In the genomic region with DNA sequence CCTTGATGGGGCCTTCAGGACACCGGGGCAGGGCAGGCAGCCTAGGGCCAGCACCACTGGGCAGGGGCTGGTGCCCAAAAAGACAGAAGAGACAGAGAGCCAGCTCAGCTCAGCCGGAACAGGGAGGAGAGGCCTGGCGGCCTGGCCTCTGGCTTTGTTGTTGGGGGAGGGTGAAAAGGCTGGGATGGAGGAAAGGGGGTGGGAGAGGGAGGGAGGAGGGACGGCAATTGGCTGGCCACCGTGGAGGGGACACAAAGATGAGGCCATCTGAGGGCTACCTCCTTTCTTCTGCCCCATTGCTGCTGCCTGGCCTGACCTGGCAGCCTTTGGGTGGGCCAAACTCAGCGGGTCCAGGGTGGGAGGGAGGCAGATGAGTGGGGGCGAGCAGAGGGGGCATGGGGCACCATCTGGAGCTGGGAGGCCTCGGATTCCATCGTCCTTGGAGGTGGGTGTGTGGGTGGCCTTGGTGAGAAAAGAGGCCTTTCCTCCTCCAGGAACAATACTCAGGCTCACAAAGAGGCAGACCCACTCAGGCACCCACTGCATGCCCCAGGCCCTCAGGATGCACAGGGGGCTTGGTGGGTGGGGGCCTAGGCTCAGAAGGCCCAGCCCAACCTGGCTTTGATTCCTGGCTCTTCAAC, we compare ENCODE assay signal across 22 cellular contexts. TPM values are rescaled to one million over a fixed set of nuclear protein-coding genes. Genes with fewer than 3 reads are reported as not detected.
DNase-seq lines count a peak whose midpoint lies in the region; ATAC-seq and TF ChIP-seq lines count a peak whose summit lies in the region.
"Had no signal": no experiment of that assay in that cellular context is flagged by ENCODE, and none has a peak within 500 bp of the region (broad histone marks: within the 10 kb centered on the region; RNA-seq: fewer than 3 reads in every experiment).

No MANE protein-coding gene starts in this region.

- no peak for ATAC-seq in activated T-cell treated with anti-CD3 and anti-CD28 coated beads, Interleukin-2, amount 50 U/mL, for 4 hours
- ATAC-seq in gastroesophageal sphincter: no peak
- ATAC-seq: Right ventricle myocardium inferior had no signal

- no peak overlapping the region for H3K4me3 Mint-ChIP-seq in activated T-cell treated with anti-CD3 and anti-CD28 coated beads, Interleukin-2, amount 50 U/mL, for 24 hours
- no peak overlapping the region for H3K4me3 Mint-ChIP-seq in activated T-cell treated with anti-CD3 and anti-CD28 coated beads, Interleukin-2, amount 50 U/mL, for 4 hours
- peak overlapping the region; percentile 21 for H3K4me3 Mint-ChIP-seq in neural progenitor cell

- H3K4me1 Mint-ChIP-seq in activated T-cell treated with anti-CD3 and anti-CD28 coated beads, Interleukin-2, amount 50 U/mL, for 24 hours (ENCODE audit: low read depth): peaks cover 18% of the 10 kb centered on the region
- peaks cover 16% of the 10 kb centered on the region for H3K4me1 Mint-ChIP-seq in activated T-cell treated with anti-CD3 and anti-CD28 coated beads, Interleukin-2, amount 50 U/mL, for 4 hours (ENCODE audit: low read depth)
- H3K4me1 Mint-ChIP-seq in neural progenitor cell: peaks cover 32% of the 10 kb centered on the region

- H3K27me3 Mint-ChIP-seq in activated T-cell treated with anti-CD3 and anti-CD28 coated beads, Interleukin-2, amount 50 U/mL, for 24 hours: no peaks in the 10 kb centered on the region
- H3K27me3 Mint-ChIP-seq in activated T-cell treated with anti-CD3 and anti-CD28 coated beads, Interleukin-2, amount 50 U/mL, for 4 hours (ENCODE audit: low read depth): no peaks in the 10 kb centered on the region
- H3K27me3 Mint-ChIP-seq in neural progenitor cell (ENCODE audit: insufficient read depth, low read depth): peaks cover 6% of the 10 kb centered on the region

- H3K4me3 ChIP-seq in gastroesophageal sphincter: no peak overlapping the region
- H3K4me3 ChIP-seq in neural progenitor cell: no peak overlapping the region
- no peak overlapping the region for H3K4me3 ChIP-seq in stomach

- H3K27ac Mint-ChIP-seq in activated T-cell treated with anti-CD3 and anti-CD28 coated beads, Interleukin-2, amount 50 U/mL, for 24 hours: peak overlapping the region; percentile 58
- H3K27ac Mint-ChIP-seq in neural progenitor cell: peak overlapping the region; percentile 69

- WGBS in gastroesophageal sphincter (ENCODE audit: low coverage in 1 of 2), 2 donors: 0 to 92% methylated on average over 1 to 2 of the region's 9 CpGs
- WGBS in stomach, 5 donors: 65 to 72% (median 71%) methylated on average over 9 of the region's 9 CpGs

- H4K20me1 ChIP-seq in neural progenitor cell (ENCODE audit: low read depth): no peaks in the 10 kb centered on the region

- TF ChIP-seq CTCF in gastroesophageal sphincter (IDR thresholded peaks at IDR 0.05) (no peak), neural progenitor cell (IDR thresholded peaks at IDR 0.05) (no peak), stomach (IDR thresholded peaks at IDR 0.05) (no peak)

- H3K27me3 ChIP-seq in gastroesophageal sphincter: peaks cover 19% of the 10 kb centered on the region
- peaks cover 30% of the 10 kb centered on the region for H3K27me3 ChIP-seq in neural progenitor cell
- no peaks in the 10 kb centered on the region for H3K27me3 ChIP-seq in stomach

- no peaks in the 10 kb centered on the region for H3K9me3 Mint-ChIP-seq in activated T-cell treated with anti-CD3 and anti-CD28 coated beads, Interleukin-2, amount 50 U/mL, for 24 hours
- no peaks in the 10 kb centered on the region for H3K9me3 Mint-ChIP-seq in activated T-cell treated with anti-CD3 and anti-CD28 coated beads, Interleukin-2, amount 50 U/mL, for 4 hours
- no peaks in the 10 kb centered on the region for H3K9me3 Mint-ChIP-seq in neural progenitor cell

- H3K36me3 Mint-ChIP-seq in activated T-cell treated with anti-CD3 and anti-CD28 coated beads, Interleukin-2, amount 50 U/mL, for 24 hours (ENCODE audit: low read depth): no peaks in the 10 kb centered on the region
- H3K36me3 Mint-ChIP-seq in activated T-cell treated with anti-CD3 and anti-CD28 coated beads, Interleukin-2, amount 50 U/mL, for 4 hours (ENCODE audit: insufficient read depth): no peaks in the 10 kb centered on the region
- peaks cover 51% of the 10 kb centered on the region for H3K36me3 Mint-ChIP-seq in neural progenitor cell

- no peak for TF ChIP-seq POLR2A in gastroesophageal sphincter (IDR thresholded peaks at IDR 0.05)
- no peak for TF ChIP-seq POLR2A in stomach (IDR thresholded peaks at IDR 0.05)

- H3K36me3 ChIP-seq in gastroesophageal sphincter (no peaks in the 10 kb centered on the region), neural progenitor cell (no peaks in the 10 kb centered on the region), stomach (peaks cover 0 to 5% (median 0%) of the 10 kb centered on the region in 4 donors)

- peak overlapping the region; percentile 21 for H3K4me2 ChIP-seq in neural progenitor cell
- H3K4me2 ChIP-seq: KMS-11 had no signal

- TF ChIP-seq EP300 in gastroesophageal sphincter (IDR thresholded peaks at IDR 0.05): no peak
- no peak for TF ChIP-seq EP300 in stomach (IDR thresholded peaks at IDR 0.05)

- H2AFZ ChIP-seq in neural progenitor cell (replicated peaks): no peak overlapping the region

- DNase-seq in activated T-cell treated with anti-CD3 and anti-CD28 coated beads, Interleukin-2, amount 50 U/mL, for 24 hours: no peak
- no peak for DNase-seq in activated T-cell treated with anti-CD3 and anti-CD28 coated beads, Interleukin-2, amount 50 U/mL, for 4 hours
- peak; percentile 62 for DNase-seq in neural progenitor cell (ENCODE audit: low spot score)
- no peak for DNase-seq in stomach
- DNase-seq in GDM1 (lab: John Stamatoyannopoulos, UW): no peak
- no peak for DNase-seq in AG08396 (ENCODE audit: low spot score)
- no peak for DNase-seq in effector CD8-positive, alpha-beta T cell (lab: John Stamatoyannopoulos, UW)
- DNase-seq: 8988T, AML-193, C1 segment of cervical spinal cord, GF-D8, IMR-90, NCI-H1105, NCI-H2081, NCI-H2171, NCI-H524 treated with DMSO at 0.1 percent for 48 hours, NCI-H82 had no signal

- H3F3A ChIP-seq in neural progenitor cell (ENCODE audit: low read depth): no peaks in the 10 kb centered on the region

- H3K4me1 ChIP-seq in gastroesophageal sphincter: peaks cover 0 to 59% (median 17%) of the 10 kb centered on the region in 3 donors
- peaks cover 10% of the 10 kb centered on the region for H3K4me1 ChIP-seq in neural progenitor cell
- peaks cover 13 to 33% (median 20%) of the 10 kb centered on the region in 4 donors for H3K4me1 ChIP-seq in stomach

- peak overlapping the region in 3 of 4 donors; percentile 8 to 31 (median 23) for H3K27ac ChIP-seq in gastroesophageal sphincter
- no peak overlapping the region for H3K27ac ChIP-seq in neural progenitor cell
- H3K27ac ChIP-seq in stomach: peak overlapping the region in 3 of 5 donors; percentile 15 to 41 (median 26)
- H3K27ac ChIP-seq: KMS-11 had no signal

- intact Hi-C loops in stomach (cut with DNase I; ENCODE audit: low total_unique reads): no loop called here

- H3K79me2 ChIP-seq in neural progenitor cell (ENCODE audit: low read depth): no peaks in the 10 kb centered on the region

- H3K9me3 ChIP-seq in gastroesophageal sphincter (no peaks in the 10 kb centered on the region), neural progenitor cell (ENCODE audit: low read depth) (no peaks in the 10 kb centered on the region), stomach (no peaks in the 10 kb centered on the region)

- H3K9ac ChIP-seq in neural progenitor cell: no peak overlapping the region
- H3K9ac ChIP-seq: KMS-11 had no signal

RNA-seq across cellular contexts. Expression of a gene that starts 9.3 kb away (rescaled TPM):
- total RNA-seq in activated T-cell treated with anti-CD3 and anti-CD28 coated beads, Interleukin-2, amount 50 U/mL, for 4 hours: under 1 TPM in 2 of 3 donors, not detected in 1; 0.26 to 0.35 TPM
- total RNA-seq in gastroesophageal sphincter: 10 to 100 TPM in 1 of 4 donors, 1 to 10 TPM in 3; 4.8 to 10.3 (median 6.5) TPM
- 1.1 and 1.5 TPM in 2 replicates for total RNA-seq in neural progenitor cell (ENCODE audit: low replicate concordance)
- 10 to 100 TPM in 3 of 5 donors, 1 to 10 TPM in 2; 1.0 to 13.9 (median 10.3) TPM for total RNA-seq in stomach
- polyA plus RNA-seq in stomach: 10 to 100 TPM in 1 of 3 donors, 1 to 10 TPM in 2; 3.4 to 10.7 (median 8.2) TPM
- total RNA-seq: IMR-90, OCI-LY7 had no signal
- polyA plus RNA-seq: IMR-90 had no signal

RNA-seq across cellular contexts. Expression of a gene that starts 16.6 kb away (rescaled TPM):
- total RNA-seq in activated T-cell treated with anti-CD3 and anti-CD28 coated beads, Interleukin-2, amount 50 U/mL, for 4 hours: under 1 TPM in 1 of 3 donors, not detected in 2; 0.18 TPM
- total RNA-seq in gastroesophageal sphincter (1 to 10 TPM in 3 of 4 donors, under 1 TPM in 1; 0.96 to 3.3 (median 2.3) TPM), neural progenitor cell (ENCODE audit: low replicate concordance) (5.3 and 5.5 TPM in 2 replicates), stomach (10 to 100 TPM in 1 of 5 donors, 1 to 10 TPM in 3, under 1 TPM in 1; 0.87 to 13.4 (median 5.2) TPM)
- 1 to 10 TPM in 1 of 3 donors, under 1 TPM in 2; 0.50 to 2.7 (median 0.70) TPM for polyA plus RNA-seq in stomach
- total RNA-seq: IMR-90 had no signal
- polyA plus RNA-seq: IMR-90 had no signal

RNA-seq across cellular contexts. Expression of a gene that starts 50.1 kb away (rescaled TPM):
- not detected for total RNA-seq in activated T-cell treated with anti-CD3 and anti-CD28 coated beads, Interleukin-2, amount 50 U/mL, for 4 hours
- total RNA-seq in gastroesophageal sphincter (not detected), neural progenitor cell (ENCODE audit: low replicate concordance) (not detected in 2 replicates), stomach (not detected)
- not detected for polyA plus RNA-seq in stomach
- total RNA-seq: H4, IMR-90, OCI-LY7, Right ventricle myocardium inferior had no signal
- polyA plus RNA-seq: IMR-90 had no signal
